25 cellular contexts compared by ENCODE assay signal in genomic region chr19:30175987-30176386, GRCh38.
"Had no signal": no experiment of that assay in that cellular context is flagged by ENCODE, and none has a peak within 500 bp of the region (broad histone marks: within the 10 kb centered on the region; RNA-seq: fewer than 3 reads in every experiment).

No MANE protein-coding gene starts in this region.

- H3K4me3 ChIP-seq: esophagus squamous epithelium, left ventricle myocardium inferior, lower lobe of right lung, neural progenitor cell, ovary, right atrium auricular region, sigmoid colon, skin epidermis, stomach, thoracic aorta, transverse colon had no signal

- H3K36me3 Mint-ChIP-seq: memory B cell, mesothelial cell of epicardium, neural progenitor cell had no signal

- H3K4me3 Mint-ChIP-seq: dendritic cell treated with granulocyte-macrophage colony-stimulating factor and Interleukin-4, amounts not matched to agents 40 ng/mL and 50 ng/mL, for 4 days; effector memory CD8-positive, alpha-beta T cell; immature natural killer cell; memory B cell; mesothelial cell of epicardium; natural killer cell; neural progenitor cell had no signal

- H3K27ac ChIP-seq: epithelial cell of prostate, esophagus squamous epithelium, left ventricle myocardium inferior, lower lobe of right lung, neural progenitor cell, ovary, right atrium auricular region, sigmoid colon, skin epidermis, stomach, thoracic aorta, transverse colon had no signal

- H3K27ac Mint-ChIP-seq: dendritic cell treated with granulocyte-macrophage colony-stimulating factor and Interleukin-4, amounts not matched to agents 40 ng/mL and 50 ng/mL, for 4 days; effector memory CD8-positive, alpha-beta T cell; immature natural killer cell; memory B cell; mesothelial cell of epicardium; natural killer cell; neural progenitor cell had no signal

- DNase-seq: effector memory CD8-positive, alpha-beta T cell; esophagus squamous epithelium; foreskin fibroblast; immature natural killer cell; left cardiac atrium; left ventricle myocardium inferior; lower lobe of right lung; natural killer cell; nucleus accumbens; ovary; sigmoid colon; stimulated activated CD4-positive, alpha-beta T cell treated with anti-CD3 and anti-CD28 coated beads, Interleukin-2, amount 100 ng/mL, for 24 hours; stimulated activated CD4-positive, alpha-beta T cell treated with anti-CD3 and anti-CD28 coated beads, Interleukin-4, amount 100 ng/mL, for 4 hours; stimulated activated naive CD4-positive, alpha-beta T cell; stomach; substantia nigra; transverse colon had no signal

- H3K27me3 Mint-ChIP-seq: dendritic cell treated with granulocyte-macrophage colony-stimulating factor and Interleukin-4, amounts not matched to agents 40 ng/mL and 50 ng/mL, for 4 days had no signal

- H3K4me1 Mint-ChIP-seq: immature natural killer cell, memory B cell, mesothelial cell of epicardium, natural killer cell, neural progenitor cell had no signal
